In genomic region chr5:169695919-169696490, GRCh38 we compare ENCODE assay signal across 1 cellular context.
TF ChIP-seq lines count a peak whose summit lies in the region.

No MANE protein-coding gene starts in this region.

TF ChIP-seq in IMR-90, 13 proteins besides CTCF, POLR2A, EP300 and RAD21 (continued from another document):
- TF ChIP-seq USF2 (IDR thresholded peaks at IDR 0.05; ENCODE audit: low read depth, low read length) (no peak), MAZ (IDR thresholded peaks at IDR 0.05; ENCODE audit: borderline replicate concordance, low read depth, low read length) (peak; percentile 31; the same call in 1 of the 2 replicates), BHLHE40 (IDR thresholded peaks at IDR 0.05; ENCODE audit: low read depth, low read length) (peak; percentile 53; the same call in 1 of the 2 replicates), CEBPB (IDR thresholded peaks at IDR 0.05; ENCODE audit: low read depth, low read length) (peak; percentile 75), CHD1 (IDR thresholded peaks at IDR 0.05; ENCODE audit: low read depth, low read length) (no peak), FOS (IDR thresholded peaks at IDR 0.05; ENCODE audit: low read depth, low read length) (peak; percentile 91)
